ENCODE assay signal across 1 cellular context in the genomic region with DNA sequence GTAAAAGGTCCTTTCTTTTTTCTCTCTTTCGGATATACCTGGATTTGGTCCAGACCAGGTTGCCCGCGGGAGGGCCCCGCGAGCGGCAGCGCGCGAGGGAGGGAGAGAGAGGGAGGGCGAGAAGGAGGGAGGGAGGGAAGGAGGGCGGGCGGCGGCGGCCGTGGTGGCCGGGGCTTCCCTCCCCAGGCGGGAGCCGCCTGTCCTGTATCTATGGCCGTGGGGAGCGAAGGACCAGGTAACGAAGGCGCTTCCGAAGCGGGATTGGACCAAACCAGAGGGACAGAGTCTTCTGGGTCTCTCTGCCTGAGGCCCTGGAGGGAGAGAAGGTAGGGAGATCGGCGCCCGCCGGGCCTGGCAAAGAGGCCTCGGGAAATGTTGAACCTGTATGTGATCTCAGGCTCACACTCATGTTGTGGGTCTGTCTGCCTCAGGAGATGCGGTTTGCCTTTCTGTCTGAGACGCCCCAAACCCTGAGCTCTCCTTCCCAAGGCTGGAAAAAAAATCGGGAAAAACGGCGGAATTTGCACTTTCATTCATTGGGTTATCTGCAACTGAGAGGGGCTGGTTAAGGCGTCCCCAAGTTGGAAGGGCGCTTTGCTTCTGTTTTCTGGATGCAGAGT.
TF ChIP-seq lines count a peak whose summit lies in the region.

No MANE protein-coding gene starts in this region.

TF ChIP-seq in endothelial cell of umbilical vein, 7 proteins besides CTCF, POLR2A, EP300 and RAD21:
- no peak for TF ChIP-seq FOS (IDR thresholded peaks at IDR 0.05; ENCODE audit: borderline replicate concordance, insufficient read depth, low read length)
- peak; percentile 97 for TF ChIP-seq EZH2 (IDR thresholded peaks at IDR 0.05; ENCODE audit: borderline replicate concordance, low read depth, low read length, severe bottlenecking)
TF ChIP-seq in endothelial cell of umbilical vein: peak in this region for 1.
